ENCODE assay signal across 1 cellular context in genomic region chr21:31213787-31214186, GRCh38.
TF ChIP-seq lines count a peak whose summit lies in the region.

No MANE protein-coding gene starts in this region.

TF ChIP-seq in SK-N-SH, 30 proteins besides CTCF, POLR2A, EP300 and RAD21 (continued from another document):
- TF ChIP-seq REST (IDR thresholded peaks at IDR 0.05; ENCODE audit: low read depth, low read length) (no peak), GABPA (IDR thresholded peaks at IDR 0.05; ENCODE audit: low read depth) (no peak), MEF2A (IDR thresholded peaks at IDR 0.05; ENCODE audit: borderline replicate concordance, low read depth) (no peak), JUND (IDR thresholded peaks at IDR 0.05) (no peak), CHD2 (IDR thresholded peaks at IDR 0.05; ENCODE audit: low read length, partially characterized antibody) (no peak), FOXM1 (IDR thresholded peaks at IDR 0.05; ENCODE audit: low read depth) (no peak), RCOR1 (IDR thresholded peaks at IDR 0.05; ENCODE audit: low read length) (no peak), NFIC (IDR thresholded peaks at IDR 0.05; ENCODE audit: borderline replicate concordance) (no peak), USF2 (IDR thresholded peaks at IDR 0.05; ENCODE audit: borderline replicate concordance, low read depth, low read length) (no peak), PBX3 (IDR thresholded peaks at IDR 0.05) (no peak), GATA2 (CRISPR knock-in tag; IDR thresholded peaks at IDR 0.05) (no peak), SIN3A (IDR thresholded peaks at IDR 0.05; ENCODE audit: borderline replicate concordance, low read depth, low read length) (no peak)
